In genomic region chr22:20752873-20753272, GRCh38 we compare ENCODE assay signal across 38 cellular contexts. TPM values are rescaled to one million over a fixed set of nuclear protein-coding genes. Genes with fewer than 3 reads are reported as not detected.
"Had no signal": no experiment of that assay in that cellular context is flagged by ENCODE, and none has a peak within 500 bp of the region (broad histone marks: within the 10 kb centered on the region; RNA-seq: fewer than 3 reads in every experiment).

No MANE protein-coding gene starts in this region.

- H3K4me1 Mint-ChIP-seq: activated CD4-positive, alpha-beta T cell treated with anti-CD3 and anti-CD28 coated beads, Interleukin-2, amount 10 ng/mL, durations not matched to agents 24 days and 14 days; activated naive CD4-positive, alpha-beta T cell treated with anti-CD3 and anti-CD28 coated beads, Interleukin-2, amount 50 U/mL, for 24 hours had no signal

- H3K4me3 ChIP-seq: esophagus squamous epithelium, gastrocnemius medialis, heart left ventricle had no signal

- H3K9me3 ChIP-seq: esophagus squamous epithelium, gastrocnemius medialis, heart left ventricle had no signal

- DNase-seq: activated B cell treated with CpG ODN at 0.5 μM for 24 hours; activated CD4-positive, alpha-beta memory T cell treated with anti-CD3 and anti-CD28 coated beads for 36 hours; activated CD4-positive, alpha-beta T cell treated with anti-CD3 and anti-CD28 coated beads, Interleukin-2, amount 10 ng/mL, durations not matched to agents 24 days and 14 days; activated CD8-positive, alpha-beta memory T cell treated with anti-CD3 and anti-CD28 coated beads, Interleukin-2, amount 10 ng/mL, durations not matched to agents 7 days and 5 days; activated CD8-positive, alpha-beta memory T cell treated with anti-CD3 and anti-CD28 coated beads, Interleukin-2, amount 50 U/mL, for 4 hours; activated CD8-positive, alpha-beta T cell treated with anti-CD3 and anti-CD28 coated beads, Interleukin-2, amount 10 ng/mL, durations not matched to agents 7 days and 5 days; activated effector memory CD4-positive, alpha-beta T cell treated with anti-CD3 and anti-CD28 coated beads, Interleukin-2, amount 50 U/mL, for 16 hours; activated naive CD4-positive, alpha-beta T cell treated with anti-CD3 and anti-CD28 coated beads for 36 hours; activated T-cell treated with anti-CD3 and anti-CD28 coated beads for 4 hours; activated T-cell treated with anti-CD3 and anti-CD28 coated beads, Interleukin-2, amount 50 U/mL, for 4 hours; amniotic stem cell; anterior cingulate cortex; brain microvascular endothelial cell; cortex of kidney; dermis blood vessel endothelial cell; effector CD4-positive, alpha-beta T cell; effector memory CD8-positive, alpha-beta T cell; esophagus squamous epithelium; gastrocnemius medialis; glutamatergic neuron; heart left ventricle; T-helper 1 cell; T-helper 17 cell; T1000; WERI-Rb-1 had no signal

- H3K27me3 Mint-ChIP-seq: activated B cell treated with CpG ODN at 0.5 μM for 24 hours; activated CD4-positive, alpha-beta memory T cell treated with anti-CD3 and anti-CD28 coated beads for 36 hours; activated CD4-positive, alpha-beta T cell treated with anti-CD3 and anti-CD28 coated beads, Interleukin-2, amount 10 ng/mL, durations not matched to agents 24 days and 14 days; activated CD8-positive, alpha-beta memory T cell treated with anti-CD3 and anti-CD28 coated beads, Interleukin-2, amount 10 ng/mL, durations not matched to agents 7 days and 5 days; activated naive CD4-positive, alpha-beta T cell treated with anti-CD3 and anti-CD28 coated beads, Interleukin-2, amount 50 U/mL, for 24 hours; effector memory CD8-positive, alpha-beta T cell; T-helper 17 cell had no signal

- H3K27ac ChIP-seq: brain microvascular endothelial cell, epithelial cell of prostate, esophagus squamous epithelium, gastrocnemius medialis, heart left ventricle, WERI-Rb-1 had no signal

- H3K9me3 Mint-ChIP-seq: activated B cell treated with CpG ODN at 0.5 μM for 24 hours; activated CD4-positive, alpha-beta memory T cell treated with anti-CD3 and anti-CD28 coated beads for 36 hours; activated CD4-positive, alpha-beta T cell treated with anti-CD3 and anti-CD28 coated beads, Interleukin-2, amount 10 ng/mL, durations not matched to agents 24 days and 14 days; activated naive CD4-positive, alpha-beta T cell treated with anti-CD3 and anti-CD28 coated beads for 36 hours; activated naive CD4-positive, alpha-beta T cell treated with anti-CD3 and anti-CD28 coated beads, Interleukin-2, amount 50 U/mL, for 24 hours; activated T-cell treated with anti-CD3 and anti-CD28 coated beads, Interleukin-2, amount 50 U/mL, for 4 hours; activated T-helper 1 cell treated with anti-CD3 and anti-CD28 coated beads, Interleukin-12 subunit alpha, Interleukin-12 subunit beta, Interleukin-2, Interleukin-4 antibody, amounts not matched to agents 30 ng/mL and 10 ng/mL and 1 ng/mL, durations not matched to agents 14 hours and 24 hours and 36 hours; activated T-helper 2 cell treated with anti-CD3 and anti-CD28 coated beads, Interferon-gamma antibody, Interleukin-2, Interleukin-4, amounts not matched to agents 10 μg/mL and 5 μg/mL and 100 μg/mL, durations not matched to agents 14 hours and 24 hours and 36 hours; effector memory CD8-positive, alpha-beta T cell; T-helper 2 cell treated with Interferon-gamma antibody and Interleukin-4, amounts not matched to agents 5 μg/mL and 100 μg/mL, for 36 hours had no signal

- H3K27me3 ChIP-seq: brain microvascular endothelial cell, esophagus squamous epithelium, gastrocnemius medialis, heart left ventricle had no signal

- ATAC-seq: activated CD4-positive, CD25-positive, alpha-beta regulatory T cell treated with anti-CD3 and anti-CD28 coated beads, Interleukin-2, amount 50 U/mL, for 24 hours; activated CD8-positive, alpha-beta memory T cell treated with anti-CD3 and anti-CD28 coated beads, Interleukin-2, amount 10 ng/mL, durations not matched to agents 7 days and 5 days; activated CD8-positive, alpha-beta T cell treated with anti-CD3 and anti-CD28 coated beads, Interleukin-2, amount 10 ng/mL, durations not matched to agents 7 days and 5 days; activated T-cell treated with anti-CD3 and anti-CD28 coated beads, Interleukin-2, amount 50 U/mL, for 4 hours; effector memory CD8-positive, alpha-beta T cell; gastrocnemius medialis; heart left ventricle; T-helper 17 cell had no signal

- H3K27ac Mint-ChIP-seq: activated B cell treated with CpG ODN at 0.5 μM for 24 hours; activated CD4-positive, alpha-beta memory T cell treated with anti-CD3 and anti-CD28 coated beads for 36 hours; activated CD4-positive, alpha-beta T cell treated with anti-CD3 and anti-CD28 coated beads, Interleukin-2, amount 10 ng/mL, durations not matched to agents 24 days and 14 days; activated CD8-positive, alpha-beta memory T cell treated with anti-CD3 and anti-CD28 coated beads, Interleukin-2, amount 10 ng/mL, durations not matched to agents 7 days and 5 days; activated CD8-positive, alpha-beta T cell treated with anti-CD3 and anti-CD28 coated beads, Interleukin-2, amount 10 ng/mL, durations not matched to agents 7 days and 5 days; activated naive CD4-positive, alpha-beta T cell treated with anti-CD3 and anti-CD28 coated beads for 36 hours; activated naive CD4-positive, alpha-beta T cell treated with anti-CD3 and anti-CD28 coated beads, Interleukin-2, amount 50 U/mL, for 24 hours; activated T-helper 2 cell treated with anti-CD3 and anti-CD28 coated beads, Interferon-gamma antibody, Interleukin-2, Interleukin-4, amounts not matched to agents 10 μg/mL and 5 μg/mL and 100 μg/mL, durations not matched to agents 14 hours and 24 hours and 36 hours; T-helper 17 cell; T-helper 2 cell treated with Interferon-gamma antibody and Interleukin-4, amounts not matched to agents 5 μg/mL and 100 μg/mL, for 36 hours had no signal

- FAIRE-seq: astrocyte, bronchial epithelial cell, colon, endothelial cell of umbilical vein had no signal

- H3K4me3 Mint-ChIP-seq: activated B cell treated with CpG ODN at 0.5 μM for 24 hours; activated CD4-positive, alpha-beta memory T cell treated with anti-CD3 and anti-CD28 coated beads for 36 hours; activated CD4-positive, alpha-beta T cell treated with anti-CD3 and anti-CD28 coated beads, Interleukin-2, amount 10 ng/mL, durations not matched to agents 24 days and 14 days; activated CD8-positive, alpha-beta memory T cell treated with anti-CD3 and anti-CD28 coated beads, Interleukin-2, amount 10 ng/mL, durations not matched to agents 7 days and 5 days; activated CD8-positive, alpha-beta T cell treated with anti-CD3 and anti-CD28 coated beads, Interleukin-2, amount 10 ng/mL, durations not matched to agents 7 days and 5 days; activated naive CD4-positive, alpha-beta T cell treated with anti-CD3 and anti-CD28 coated beads for 36 hours; activated naive CD4-positive, alpha-beta T cell treated with anti-CD3 and anti-CD28 coated beads, Interleukin-2, amount 50 U/mL, for 24 hours; activated T-cell treated with anti-CD3 and anti-CD28 coated beads, Interleukin-2, amount 50 U/mL, for 4 hours; activated T-helper 1 cell treated with anti-CD3 and anti-CD28 coated beads, Interleukin-12 subunit alpha, Interleukin-12 subunit beta, Interleukin-2, Interleukin-4 antibody, amounts not matched to agents 30 ng/mL and 10 ng/mL and 1 ng/mL, durations not matched to agents 14 hours and 24 hours and 36 hours; effector memory CD8-positive, alpha-beta T cell; T-helper 17 cell; T-helper 2 cell treated with Interferon-gamma antibody and Interleukin-4, amounts not matched to agents 5 μg/mL and 100 μg/mL, for 36 hours had no signal

RNA-seq across cellular contexts. Expression of gene SERPIND1, which starts 21.0 kb away (rescaled TPM):
- total RNA-seq: activated B cell treated with CpG ODN at 0.5 μM for 24 hours; activated CD4-positive, alpha-beta memory T cell treated with anti-CD3 and anti-CD28 coated beads for 36 hours; activated CD4-positive, alpha-beta T cell treated with anti-CD3 and anti-CD28 coated beads, Interleukin-2, amount 10 ng/mL, durations not matched to agents 24 days and 14 days; activated CD8-positive, alpha-beta memory T cell treated with anti-CD3 and anti-CD28 coated beads for 36 hours; activated CD8-positive, alpha-beta memory T cell treated with anti-CD3 and anti-CD28 coated beads, Interleukin-2, amount 10 ng/mL, durations not matched to agents 7 days and 5 days; activated CD8-positive, alpha-beta T cell treated with anti-CD3 and anti-CD28 coated beads, Interleukin-2, amount 10 ng/mL, durations not matched to agents 7 days and 5 days; activated naive CD4-positive, alpha-beta T cell treated with anti-CD3 and anti-CD28 coated beads for 36 hours; activated T-helper 1 cell treated with anti-CD3 and anti-CD28 coated beads, Interleukin-12 subunit alpha, Interleukin-12 subunit beta, Interleukin-2, Interleukin-4 antibody, amounts not matched to agents 30 ng/mL and 10 ng/mL and 1 ng/mL, durations not matched to agents 14 hours and 24 hours and 36 hours; activated T-helper 2 cell treated with anti-CD3 and anti-CD28 coated beads, Interferon-gamma antibody, Interleukin-2, Interleukin-4, amounts not matched to agents 10 μg/mL and 5 μg/mL and 100 μg/mL, durations not matched to agents 14 hours and 24 hours and 36 hours; astrocyte; bronchial epithelial cell; chondrocyte; dermis blood vessel endothelial cell; fibroblast of lung; T-helper 17 cell had no signal
